Comparison of ENCODE assay signal across 10 cellular contexts in the genomic region with DNA sequence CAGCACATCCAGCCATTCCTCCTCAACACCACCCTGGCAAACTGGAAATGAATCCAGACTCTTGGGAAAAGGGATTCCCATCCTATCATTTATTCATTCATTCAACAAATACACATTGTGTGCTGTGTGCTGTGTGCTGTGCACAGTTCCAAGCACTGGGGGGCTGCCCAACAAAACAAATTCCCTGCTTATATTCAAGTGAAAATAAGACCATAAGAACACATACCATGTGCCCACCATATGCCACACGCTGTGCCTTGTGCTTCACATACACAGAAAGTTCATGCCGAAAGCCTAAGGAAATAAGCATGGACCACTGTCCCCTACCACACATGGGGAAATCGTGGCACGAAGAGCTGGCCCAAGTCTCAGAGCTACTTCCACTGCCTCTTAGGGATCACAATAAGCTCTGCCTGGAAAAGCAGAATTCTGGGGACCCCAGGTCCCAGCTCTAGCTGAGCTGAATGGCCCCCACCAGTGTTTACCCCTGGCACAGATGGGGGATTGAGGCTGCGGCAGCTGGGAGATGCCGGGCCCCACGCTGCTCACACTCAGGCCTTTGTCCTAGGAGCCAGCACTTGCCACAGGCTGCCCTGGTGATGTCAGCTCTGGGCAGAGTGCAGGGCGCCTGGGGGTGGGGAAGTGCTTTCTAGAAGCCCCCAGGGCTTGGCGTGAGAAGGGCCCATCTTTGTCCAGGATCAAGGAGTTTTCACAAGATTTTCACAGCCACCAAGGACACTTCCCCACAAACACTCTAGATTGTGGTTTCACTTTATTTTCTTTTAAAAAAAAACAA.
DNase-seq lines count a peak whose midpoint lies in the region; ATAC-seq lines count a peak whose summit lies in the region.
"Had no signal": no experiment of that assay in that cellular context is flagged by ENCODE, and none has a peak within 500 bp of the region (broad histone marks: within the 10 kb centered on the region; RNA-seq: fewer than 3 reads in every experiment).

No MANE protein-coding gene starts in this region.

- peaks cover 79% of the 10 kb centered on the region for H3K4me1 Mint-ChIP-seq in activated CD8-positive, alpha-beta T cell treated with anti-CD3 and anti-CD28 coated beads, Interleukin-2, amount 10 ng/mL, durations not matched to agents 7 days and 5 days (ENCODE audit: low read depth)
- peaks cover 30 to 36% of the 10 kb centered on the region in 2 donors for H3K4me1 Mint-ChIP-seq in stimulated activated naive B cell treated with anti-CD40 and anti-IgM and Interleukin-4, amounts not matched to agents 10 μg/mL and 1 μg/mL and 100 μg/mL, for 72 hours
- peaks cover 33% of the 10 kb centered on the region for H3K4me1 Mint-ChIP-seq in activated naive CD4-positive, alpha-beta T cell treated with anti-CD3 and anti-CD28 coated beads, Interleukin-2, amount 10 ng/mL, durations not matched to agents 7 days and 5 days

- CTCF ChIA-PET in activated CD8-positive, alpha-beta T cell treated with anti-CD3 and anti-CD28 coated beads, Interleukin-2, amount 10 ng/mL, durations not matched to agents 7 days and 5 days (lab: Charles Lee) = interaction anchor here (1.1 kb wide), 1 partner anchor 10 kb away, joined by 4 read pairs; no protein-coding TSS in a partner anchor
- CTCF ChIA-PET in activated naive CD4-positive, alpha-beta T cell treated with anti-CD3 and anti-CD28 coated beads, Interleukin-2, amount 10 ng/mL, durations not matched to agents 7 days and 5 days (lab: Charles Lee) = interaction anchor here (0.7 kb wide), 1 partner anchor 177 kb away, joined by 3 read pairs; no protein-coding TSS in a partner anchor

- peak overlapping the region; percentile 22 for H3K27ac Mint-ChIP-seq in activated CD8-positive, alpha-beta T cell treated with anti-CD3 and anti-CD28 coated beads, Interleukin-2, amount 10 ng/mL, durations not matched to agents 7 days and 5 days
- peak overlapping the region; percentile 47 for H3K27ac Mint-ChIP-seq in stimulated activated naive B cell treated with anti-CD40 and anti-IgM and Interleukin-4, amounts not matched to agents 10 μg/mL and 1 μg/mL and 100 μg/mL, for 72 hours
- no peak overlapping the region for H3K27ac Mint-ChIP-seq in activated naive CD4-positive, alpha-beta T cell treated with anti-CD3 and anti-CD28 coated beads, Interleukin-2, amount 10 ng/mL, durations not matched to agents 7 days and 5 days

- H3K4me3 Mint-ChIP-seq in activated CD8-positive, alpha-beta T cell treated with anti-CD3 and anti-CD28 coated beads, Interleukin-2, amount 10 ng/mL, durations not matched to agents 7 days and 5 days = no peak overlapping the region
- no peak overlapping the region for H3K4me3 Mint-ChIP-seq in stimulated activated naive B cell treated with anti-CD40 and anti-IgM and Interleukin-4, amounts not matched to agents 10 μg/mL and 1 μg/mL and 100 μg/mL, for 72 hours
- H3K4me3 Mint-ChIP-seq in activated naive CD4-positive, alpha-beta T cell treated with anti-CD3 and anti-CD28 coated beads, Interleukin-2, amount 10 ng/mL, durations not matched to agents 7 days and 5 days = no peak overlapping the region

- peak; percentile 31 for DNase-seq in NCI-H2171 treated with DMSO at 0.1 percent for 48 hours (lab: John Stamatoyannopoulos, UW)
- no peak for DNase-seq in NCI-H2171 (lab: John Stamatoyannopoulos, UW)
- DNase-seq in activated CD8-positive, alpha-beta T cell treated with anti-CD3 and anti-CD28 coated beads, Interleukin-2, amount 10 ng/mL, durations not matched to agents 7 days and 5 days = no peak
- peak; percentile 99 for DNase-seq in globus pallidus (ENCODE audit: low spot score)
- no peak for DNase-seq in stimulated activated naive B cell treated with anti-CD40 and anti-IgM and Interleukin-4, amounts not matched to agents 10 μg/mL and 1 μg/mL and 100 μg/mL, for 72 hours
- DNase-seq in NCI-H1417 treated with DMSO at 0.1 percent for 48 hours (lab: John Stamatoyannopoulos, UW) = no peak
- no peak for DNase-seq in activated naive CD4-positive, alpha-beta T cell treated with anti-CD3 and anti-CD28 coated beads, Interleukin-2, amount 10 ng/mL, durations not matched to agents 7 days and 5 days
- DNase-seq: DND-41; stimulated activated naive CD4-positive, alpha-beta T cell had no signal

- no peaks in the 10 kb centered on the region for H3K9me3 Mint-ChIP-seq in activated CD8-positive, alpha-beta T cell treated with anti-CD3 and anti-CD28 coated beads, Interleukin-2, amount 10 ng/mL, durations not matched to agents 7 days and 5 days (ENCODE audit: insufficient read depth)
- H3K9me3 Mint-ChIP-seq in stimulated activated naive B cell treated with anti-CD40 and anti-IgM and Interleukin-4, amounts not matched to agents 10 μg/mL and 1 μg/mL and 100 μg/mL, for 72 hours = peaks cover 0 to 3% of the 10 kb centered on the region in 2 donors
- no peaks in the 10 kb centered on the region for H3K9me3 Mint-ChIP-seq in activated naive CD4-positive, alpha-beta T cell treated with anti-CD3 and anti-CD28 coated beads, Interleukin-2, amount 10 ng/mL, durations not matched to agents 7 days and 5 days

- H3K36me3 Mint-ChIP-seq in activated CD8-positive, alpha-beta T cell treated with anti-CD3 and anti-CD28 coated beads, Interleukin-2, amount 10 ng/mL, durations not matched to agents 7 days and 5 days (ENCODE audit: low read depth) = peaks cover 87% of the 10 kb centered on the region
- H3K36me3 Mint-ChIP-seq in stimulated activated naive B cell treated with anti-CD40 and anti-IgM and Interleukin-4, amounts not matched to agents 10 μg/mL and 1 μg/mL and 100 μg/mL, for 72 hours = peaks cover 43 to 73% of the 10 kb centered on the region in 2 donors
- peaks cover 54% of the 10 kb centered on the region for H3K36me3 Mint-ChIP-seq in activated naive CD4-positive, alpha-beta T cell treated with anti-CD3 and anti-CD28 coated beads, Interleukin-2, amount 10 ng/mL, durations not matched to agents 7 days and 5 days

- POLR2A ChIA-PET in activated CD8-positive, alpha-beta T cell treated with anti-CD3 and anti-CD28 coated beads, Interleukin-2, amount 10 ng/mL, durations not matched to agents 7 days and 5 days (lab: Charles Lee) = no interaction called here

- no peaks in the 10 kb centered on the region for H3K27me3 Mint-ChIP-seq in activated CD8-positive, alpha-beta T cell treated with anti-CD3 and anti-CD28 coated beads, Interleukin-2, amount 10 ng/mL, durations not matched to agents 7 days and 5 days (ENCODE audit: low read depth)
- H3K27me3 Mint-ChIP-seq in stimulated activated naive B cell treated with anti-CD40 and anti-IgM and Interleukin-4, amounts not matched to agents 10 μg/mL and 1 μg/mL and 100 μg/mL, for 72 hours = no peaks in the 10 kb centered on the region
- no peaks in the 10 kb centered on the region for H3K27me3 Mint-ChIP-seq in activated naive CD4-positive, alpha-beta T cell treated with anti-CD3 and anti-CD28 coated beads, Interleukin-2, amount 10 ng/mL, durations not matched to agents 7 days and 5 days

- no peak for ATAC-seq in activated CD8-positive, alpha-beta T cell treated with anti-CD3 and anti-CD28 coated beads, Interleukin-2, amount 10 ng/mL, durations not matched to agents 7 days and 5 days
- ATAC-seq in stimulated activated naive B cell treated with anti-CD40 and anti-IgM and Interleukin-4, amounts not matched to agents 10 μg/mL and 1 μg/mL and 100 μg/mL, for 72 hours (replicated peaks) = no peak
- no peak for ATAC-seq in HG03439 (IDR thresholded peaks at IDR 0.05; ENCODE audit: unreplicated experiment)

Comparison
In these comparisons a context has a peak if more than half of its experiments do, and no peak if none do; other contexts are left out.
1. DNase-seq: peak in NCI-H2171 treated with DMSO at 0.1 percent for 48 hours (single experiment) and globus pallidus (single experiment); none in NCI-H2171 (single experiment), activated CD8-positive, alpha-beta T cell treated with anti-CD3 and anti-CD28 coated beads, Interleukin-2, amount 10 ng/mL, durations not matched to agents 7 days and 5 days (single experiment), stimulated activated naive B cell treated with anti-CD40 and anti-IgM and Interleukin-4, amounts not matched to agents 10 μg/mL and 1 μg/mL and 100 μg/mL, for 72 hours (single experiment), NCI-H1417 treated with DMSO at 0.1 percent for 48 hours (single experiment) and activated naive CD4-positive, alpha-beta T cell treated with anti-CD3 and anti-CD28 coated beads, Interleukin-2, amount 10 ng/mL, durations not matched to agents 7 days and 5 days (single experiment).